ENCODE assay signal across 9 cellular contexts in the genomic region with DNA sequence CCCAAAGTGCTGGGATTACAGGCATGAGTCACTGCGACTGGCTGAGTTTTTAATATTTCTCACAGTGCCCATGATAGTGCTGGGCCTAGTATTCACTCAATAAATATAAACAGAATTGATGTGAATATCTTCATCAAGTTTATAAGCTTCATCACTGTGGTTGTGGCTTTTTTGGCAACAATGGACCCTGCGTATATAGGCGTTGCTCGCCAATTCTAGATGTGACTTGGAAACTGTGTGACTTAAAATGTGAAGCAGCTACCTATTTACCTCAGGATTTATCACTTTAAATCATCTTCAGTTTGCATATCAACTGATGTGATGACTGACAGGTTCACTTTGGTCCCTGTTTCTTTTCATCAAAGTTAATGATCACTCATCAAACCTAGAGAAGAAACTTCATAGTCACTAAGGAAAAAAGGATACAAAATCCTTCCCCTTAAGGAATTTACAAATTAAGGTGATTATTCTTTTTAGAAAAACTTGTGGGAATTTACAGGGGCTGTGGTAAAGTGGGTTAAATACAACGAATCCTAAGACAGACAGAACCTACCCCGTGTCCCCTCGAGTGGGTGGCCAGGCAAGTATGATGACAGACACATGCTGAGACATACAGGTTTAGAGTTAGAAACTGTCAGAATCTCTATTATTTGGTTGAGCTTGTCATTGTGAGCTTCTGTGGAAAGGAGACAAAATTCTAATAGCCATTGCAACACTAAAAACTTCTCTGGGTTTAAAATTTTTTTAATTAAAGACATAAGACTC.
"Had no signal": no experiment of that assay in that cellular context is flagged by ENCODE, and none has a peak within 500 bp of the region (broad histone marks: within the 10 kb centered on the region; RNA-seq: fewer than 3 reads in every experiment).

No MANE protein-coding gene starts in this region.

- H3K79me2 ChIP-seq: hepatocyte had no signal

- H3K27me3 ChIP-seq: colonic mucosa, hepatocyte, upper lobe of right lung had no signal

- H3K36me3 Mint-ChIP-seq: memory B cell had no signal

- H3K9me3 Mint-ChIP-seq: central memory CD8-positive, alpha-beta T cell; memory B cell had no signal

- ATAC-seq: foreskin keratinocyte, upper lobe of right lung had no signal

- H3K27me3 Mint-ChIP-seq: central memory CD8-positive, alpha-beta T cell; memory B cell had no signal

- H3K4me2 ChIP-seq: hepatocyte had no signal

- DNase-seq: aorta, colonic mucosa, foreskin keratinocyte, occipital lobe, retina, upper lobe of right lung had no signal

- H3K36me3 ChIP-seq: colonic mucosa, upper lobe of right lung had no signal

- H3K4me3 ChIP-seq: colonic mucosa, hepatocyte, upper lobe of right lung had no signal

- H3K4me1 ChIP-seq: colonic mucosa, foreskin keratinocyte, upper lobe of right lung had no signal

- H3K9me3 ChIP-seq: colonic mucosa, upper lobe of right lung had no signal

- H2AFZ ChIP-seq: hepatocyte had no signal

- H3K4me3 Mint-ChIP-seq: central memory CD8-positive, alpha-beta T cell; memory B cell had no signal

- H3K27ac ChIP-seq: colonic mucosa, foreskin keratinocyte, hepatocyte, upper lobe of right lung had no signal
